10 cellular contexts compared by ENCODE assay signal in genomic region chr17:76564991-76565727, GRCh38. TPM values are rescaled to one million over a fixed set of nuclear protein-coding genes. Genes with fewer than 3 reads are reported as not detected.
A peak's percentile ranks its signal among the peaks of the same experiment; 100 is the strongest.
DNase-seq lines count a peak whose midpoint lies in the region; ATAC-seq and TF ChIP-seq lines count a peak whose summit lies in the region.
"Not testable (repeated sequence)": the region's sequence is repeated elsewhere in the genome, so short reads cannot be mapped to it uniquely, and the experiment has no call there.
"Had no signal": no experiment of that assay in that cellular context is flagged by ENCODE, and none has a peak within 500 bp of the region (broad histone marks: within the 10 kb centered on the region; RNA-seq: fewer than 3 reads in every experiment).

No MANE protein-coding gene starts in this region.

- DNase-seq in Daoy (ENCODE audit: low read depth): peak; percentile 87
- DNase-seq in M059J (ENCODE audit: low read depth): peak; percentile 77
- not testable (repeated sequence) for DNase-seq in RWPE2 (ENCODE audit: low spot score); glutamatergic neuron
- peak; percentile 41 for DNase-seq in activated CD8-positive, alpha-beta memory T cell treated with anti-CD3 and anti-CD28 coated beads, Interleukin-2, amount 50 U/mL, for 4 hours

- H3K27me3 Mint-ChIP-seq in brain; glutamatergic neuron (ENCODE audit: unreplicated experiment): not testable (repeated sequence)

- TF ChIP-seq CTCF in RWPE2 (IDR thresholded peaks at IDR 0.05; ENCODE audit: poor library complexity, severe bottlenecking); brain (conservative IDR thresholded peaks at IDR 0.05); glutamatergic neuron (IDR thresholded peaks at IDR 0.05; ENCODE audit: partially characterized antibody, unreplicated experiment); neutrophil (IDR thresholded peaks at IDR 0.05): not testable (repeated sequence)

- H3K27ac ChIP-seq in RWPE2 (ENCODE audit: poor library complexity, severe bottlenecking) (peak overlapping the region; percentile 17), neutrophil (peak overlapping the region; percentile 96)

- H3K27me3 ChIP-seq in RWPE2 (ENCODE audit: insufficient read depth, poor library complexity, severe bottlenecking); neutrophil: not testable (repeated sequence)

- H3K4me1 Mint-ChIP-seq in brain: peaks cover 70% of the 10 kb centered on the region
- H3K4me1 Mint-ChIP-seq in glutamatergic neuron (ENCODE audit: low read depth, unreplicated experiment): not testable (repeated sequence)

- H3K4me3 Mint-ChIP-seq in brain: peak overlapping the region in 1 of 5 experiments; percentile 31
- not testable (repeated sequence) for H3K4me3 Mint-ChIP-seq in glutamatergic neuron (ENCODE audit: unreplicated experiment)

- H3K36me3 ChIP-seq in RWPE2 (ENCODE audit: low read depth): peaks cover 65% of the 10 kb centered on the region
- peaks cover 43% of the 10 kb centered on the region for H3K36me3 ChIP-seq in neutrophil

- H3K27ac Mint-ChIP-seq in brain: peak overlapping the region in 4 of 5 experiments; percentile 26 to 75 (median 44)
- peak overlapping the region; percentile 3 for H3K27ac Mint-ChIP-seq in glutamatergic neuron (ENCODE audit: unreplicated experiment)

- H3K9me3 ChIP-seq in RWPE2 (ENCODE audit: severe bottlenecking); neutrophil: not testable (repeated sequence)

- ATAC-seq in RWPE2 (ENCODE audit: low read depth): not testable (repeated sequence)

- peaks cover 52% of the 10 kb centered on the region for H3K36me3 Mint-ChIP-seq in brain
- H3K36me3 Mint-ChIP-seq in glutamatergic neuron (ENCODE audit: unreplicated experiment): not testable (repeated sequence)

- not testable (repeated sequence) for H3K4me3 ChIP-seq in RWPE2 (ENCODE audit: severe bottlenecking); neutrophil (ENCODE audit: low read depth in 1 of 2, low read length in 1 of 2)

- not testable (repeated sequence) for H3K9me3 Mint-ChIP-seq in brain; glutamatergic neuron (ENCODE audit: unreplicated experiment)

- H3K4me1 ChIP-seq in RWPE2 (ENCODE audit: insufficient read depth, poor library complexity, severe bottlenecking) (peaks cover 27% of the 10 kb centered on the region), neutrophil (ENCODE audit: control insufficient read depth in 1 of 2, insufficient read depth in 1 of 2, low read depth in 1 of 2, low read length in 1 of 2) (peaks cover 66 to 73% of the 10 kb centered on the region in 2 experiments)

RNA-seq across cellular contexts. Expression of gene ST6GALNAC2, which starts 20.5 kb away (rescaled TPM):
- total RNA-seq in Daoy (2014; rRNA removed; shearing (Covaris generic)): 0.24 and 0.40 TPM in 2 replicates
- 2.1 and 5.9 TPM in 2 replicates for total RNA-seq in M059J (2014; rRNA removed; shearing (Covaris generic))
- polyA plus RNA-seq in brain (ENCODE audit: insufficient read depth, low read depth, low replicate concordance): 8.3 TPM
- 0.32 TPM for total RNA-seq in glutamatergic neuron (ENCODE audit: unreplicated experiment)
- total RNA-seq: activated CD4-positive, alpha-beta T cell treated with anti-CD3 and anti-CD28 coated beads, Interleukin-2, amount 10 ng/mL, durations not matched to agents 24 days and 14 days; lung microvascular endothelial cell; temporal lobe had no signal

RNA-seq across cellular contexts. Expression of gene PRCD, which starts 25.3 kb away (rescaled TPM):
- total RNA-seq in Daoy (2014; rRNA removed; shearing (Covaris generic)): 0.51 TPM in 1 of 2 replicates, not detected in the other
- 0.02 and 1.4 TPM in 2 replicates for total RNA-seq in M059J (2014; rRNA removed; shearing (Covaris generic))
- 9.9 TPM for polyA plus RNA-seq in brain (ENCODE audit: insufficient read depth, low read depth, low replicate concordance)
- 1.4 TPM for total RNA-seq in glutamatergic neuron (ENCODE audit: unreplicated experiment)
- total RNA-seq: activated CD4-positive, alpha-beta T cell treated with anti-CD3 and anti-CD28 coated beads, Interleukin-2, amount 10 ng/mL, durations not matched to agents 24 days and 14 days had no signal

RNA-seq across cellular contexts. Expression of gene CYGB, which starts 27.6 kb away (rescaled TPM):
- total RNA-seq in Daoy (2014; rRNA removed; shearing (Covaris generic)): 8.3 and 16.0 TPM in 2 replicates
- total RNA-seq in M059J (2014; rRNA removed; shearing (Covaris generic)): 0.62 TPM in 1 of 2 replicates, not detected in the other
- polyA plus RNA-seq in brain (ENCODE audit: insufficient read depth, low read depth, low replicate concordance): 6.8 TPM
- 20.4 TPM for total RNA-seq in glutamatergic neuron (ENCODE audit: unreplicated experiment)
- total RNA-seq: activated CD4-positive, alpha-beta T cell treated with anti-CD3 and anti-CD28 coated beads, Interleukin-2, amount 10 ng/mL, durations not matched to agents 24 days and 14 days had no signal
